Comparison of ENCODE assay signal across 8 cellular contexts in the genomic region with DNA sequence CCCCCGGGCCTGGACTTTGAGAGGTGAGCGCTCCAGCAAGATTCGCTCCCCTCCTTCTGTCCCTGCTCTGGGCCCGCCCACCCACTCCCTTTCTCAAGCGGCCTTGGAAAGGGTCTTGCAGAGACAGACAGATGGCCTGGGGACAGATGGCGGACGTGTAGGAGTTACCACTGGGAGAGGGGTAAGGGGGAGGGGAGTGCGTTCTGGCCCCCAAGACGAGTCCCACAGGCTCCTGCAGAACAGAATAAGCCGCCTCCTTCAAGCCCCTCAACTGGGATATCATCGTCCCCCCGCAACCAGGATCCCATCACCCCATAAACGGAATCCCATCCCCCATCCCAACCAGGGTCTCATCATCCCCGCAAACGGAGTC. TPM values are rescaled to one million over a fixed set of nuclear protein-coding genes. Genes with fewer than 3 reads are reported as not detected.
A peak's percentile ranks its signal among the peaks of the same experiment; 100 is the strongest.
DNase-seq lines count a peak whose midpoint lies in the region; ATAC-seq, FAIRE-seq and TF ChIP-seq lines count a peak whose summit lies in the region.

No MANE protein-coding gene starts in this region.

- no peak overlapping the region for H3K9ac ChIP-seq in H9 (ENCODE audit: extremely low read depth, insufficient read length, low read length)
- peak overlapping the region; percentile 52 for H3K9ac ChIP-seq in SU-DHL-6 (ENCODE audit: low read length)
- peak overlapping the region; percentile 37 to 80 (median 72) for H3K9ac ChIP-seq in skeletal muscle tissue (ENCODE audit: low read depth in 1 of 3, low read length in 3 of 3)

- peaks cover 13% of the 10 kb centered on the region for H3K23me2 ChIP-seq in H9 (ENCODE audit: insufficient read length, low read depth, low read length, poor library complexity, severe bottlenecking)

- H3K4me1 ChIP-seq in H9 (ENCODE audit: insufficient read depth, low read length) = no peaks in the 10 kb centered on the region
- H3K4me1 ChIP-seq in hepatocyte (ENCODE audit: insufficient read depth) = peaks cover 18% of the 10 kb centered on the region
- H3K4me1 ChIP-seq in skeletal muscle tissue (ENCODE audit: control insufficient read depth in 3 of 3, insufficient read depth in 3 of 3, low read length in 3 of 3) = peaks cover 26 to 40% (median 29%) of the 10 kb centered on the region in 3 donors

- no peak overlapping the region for H4K8ac ChIP-seq in H9 (replicated peaks; ENCODE audit: insufficient read length, low read depth, low read length)

- H3F3A ChIP-seq in SU-DHL-6 (ENCODE audit: insufficient read depth) = peaks cover 10% of the 10 kb centered on the region; the same call in 1 of the 2 replicates

- H3K4me3 ChIP-seq in SU-DHL-6 (ENCODE audit: insufficient read depth, low read length, poor library complexity, severe bottlenecking) (peak overlapping the region; percentile 43), hepatocyte (peak overlapping the region; percentile 88), skeletal muscle tissue (ENCODE audit: low read length in 3 of 3) (peak overlapping the region; percentile 60 to 66 (median 63))

- no peaks in the 10 kb centered on the region for H3K79me1 ChIP-seq in H9 (ENCODE audit: insufficient read depth, low read depth, low read length, poor library complexity, severe bottlenecking)

- H3K27ac ChIP-seq in H9 (ENCODE audit: insufficient read length, low read depth, low read length) (no peak overlapping the region), SU-DHL-6 (ENCODE audit: low read depth, low read length) (no peak overlapping the region), hepatocyte (no peak overlapping the region), skeletal muscle tissue (ENCODE audit: low read depth, low read length) (no peak overlapping the region)

- H3K9me3 ChIP-seq in H9 (ENCODE audit: control insufficient read depth, low read depth, low read length) = no peaks in the 10 kb centered on the region
- no peaks in the 10 kb centered on the region for H3K9me3 ChIP-seq in SU-DHL-6 (ENCODE audit: insufficient read depth, low read length)
- no peaks in the 10 kb centered on the region for H3K9me3 ChIP-seq in hepatocyte (ENCODE audit: low read depth)
- no peaks in the 10 kb centered on the region for H3K9me3 ChIP-seq in skeletal muscle tissue (ENCODE audit: control insufficient read depth in 3 of 3, low read length in 3 of 3)

- H3K79me2 ChIP-seq in H9 (ENCODE audit: insufficient read depth, low read length) = no peaks in the 10 kb centered on the region
- H3K79me2 ChIP-seq in SU-DHL-6 (ENCODE audit: insufficient read depth, low read length) = peaks cover 13% of the 10 kb centered on the region; the same call in 1 of the 2 replicates
- peaks cover 13% of the 10 kb centered on the region for H3K79me2 ChIP-seq in hepatocyte

- H2AK5ac ChIP-seq in H9 (ENCODE audit: insufficient read length, low read length) = no peak overlapping the region

- H4K91ac ChIP-seq in H9 (ENCODE audit: insufficient read length, low read depth, low read length) = no peak overlapping the region

- no peak overlapping the region for H2BK12ac ChIP-seq in H9 (ENCODE audit: insufficient read length, low read depth, low read length)

- DNase-seq in H9 (no peak), hepatocyte (ENCODE audit: low spot score) (no peak), GM12891 (ENCODE audit: insufficient read length, low spot score) (no peak), cerebellum (ENCODE audit: low spot score) (no peak), NCI-H1436 treated with DMSO at 0.1 percent for 48 hours (lab: John Stamatoyannopoulos, UW) (no peak)

- no peak overlapping the region for H3T11ph ChIP-seq in H9 (ENCODE audit: low read length)

- H3K4me1 Mint-ChIP-seq in H9 = peaks cover 10 to 17% of the 10 kb centered on the region in 2 experiments

- no peak overlapping the region for H2BK5ac ChIP-seq in H9 (ENCODE audit: insufficient read length, low read length)

- H3K9me3 Mint-ChIP-seq in H9 = peaks cover 0 to 3% of the 10 kb centered on the region in 2 experiments; a peak in 2 of 5 replicates

- TF ChIP-seq POLR2A in GM12891 (IDR thresholded peaks at IDR 0.05; ENCODE audit: low read depth, low read length) = no peak

- no peak overlapping the region for H2BK120ac ChIP-seq in H9 (ENCODE audit: low read depth, low read length, poor library complexity, severe bottlenecking)

- FAIRE-seq in GM12891 (lab: Jason Lieb, UNC) = no peak

- no peaks in the 10 kb centered on the region for H3K9me2 ChIP-seq in SU-DHL-6 (replicated peaks; ENCODE audit: insufficient read depth, low read length)
- no peaks in the 10 kb centered on the region for H3K9me2 ChIP-seq in hepatocyte (replicated peaks; ENCODE audit: insufficient read depth)

- no peak overlapping the region for H4K5ac ChIP-seq in H9 (ENCODE audit: insufficient read length, low read depth, low read length)

- TF ChIP-seq CTCF in H9 (conservative IDR thresholded peaks at IDR 0.05) (no peak), SU-DHL-6 (IDR thresholded peaks at IDR 0.05; ENCODE audit: insufficient read depth, low read length, poor library complexity, severe bottlenecking) (no peak), hepatocyte (IDR thresholded peaks at IDR 0.05; ENCODE audit: poor library complexity) (no peak)

- H2AFZ ChIP-seq in H9 (ENCODE audit: low read length) (no peak overlapping the region), SU-DHL-6 (ENCODE audit: low read depth, low read length, severe bottlenecking) (peak overlapping the region; percentile 93), hepatocyte (peak overlapping the region; percentile 97)

- WGBS in H9 (ENCODE audit: extremely low coverage, insufficient read length, low lambda C conversion rate) = no CpG with 5 or more reads among the region's 15 CpGs
- 33% methylated on average over 6 of the region's 15 CpGs for WGBS in hepatocyte (ENCODE audit: low lambda C conversion rate, missing lambda C conversion rate)

- no peaks in the 10 kb centered on the region for H3K36me3 Mint-ChIP-seq in H9 (ENCODE audit: insufficient read depth in 1 of 3, low read depth in 3 of 3)

- no peak overlapping the region for H3K27ac Mint-ChIP-seq in H9

- H4K20me1 ChIP-seq in H9 (ENCODE audit: control insufficient read depth, insufficient read depth, insufficient read length) (no peaks in the 10 kb centered on the region), SU-DHL-6 (ENCODE audit: low read depth, low read length) (no peaks in the 10 kb centered on the region), hepatocyte (ENCODE audit: insufficient read depth, poor library complexity, severe bottlenecking) (no peaks in the 10 kb centered on the region)

- no peaks in the 10 kb centered on the region for H3K27me3 ChIP-seq in H9 (ENCODE audit: insufficient read depth, low read length)
- H3K27me3 ChIP-seq in SU-DHL-6 (ENCODE audit: low read length) = no peaks in the 10 kb centered on the region
- H3K27me3 ChIP-seq in hepatocyte = no peaks in the 10 kb centered on the region
- no peaks in the 10 kb centered on the region for H3K27me3 ChIP-seq in skeletal muscle tissue (ENCODE audit: control insufficient read depth in 3 of 3, insufficient read depth in 3 of 3, low read length in 3 of 3)

- no peak overlapping the region for H3K18ac ChIP-seq in H9 (ENCODE audit: insufficient read length, low read depth, low read length)

- H3K4me3 Mint-ChIP-seq in H9 = peak overlapping the region; percentile 55 to 74

- ATAC-seq in GM21526 (IDR thresholded peaks at IDR 0.05; ENCODE audit: low FRiP score, unreplicated experiment) = no peak

- H3K4ac ChIP-seq in H9 (ENCODE audit: low read depth, low read length) = no peak overlapping the region

- H3K4me2 ChIP-seq in H9 (ENCODE audit: insufficient read depth, insufficient read length, low read length) (peak overlapping the region; percentile 34), SU-DHL-6 (ENCODE audit: low read depth, low read length, poor library complexity, severe bottlenecking) (peak overlapping the region; percentile 68), hepatocyte (peak overlapping the region; percentile 99)

- peaks cover 38% of the 10 kb centered on the region for H3K27me3 Mint-ChIP-seq in H9 (ENCODE audit: low read depth)

- no peak overlapping the region for H3K56ac ChIP-seq in H9 (ENCODE audit: insufficient read length, low read depth, low read length)

- no peak overlapping the region for H3K23ac ChIP-seq in H9 (ENCODE audit: insufficient read length, low read depth, low read length)

- no peaks in the 10 kb centered on the region for H3K36me3 ChIP-seq in SU-DHL-6 (ENCODE audit: low read length)
- no peaks in the 10 kb centered on the region for H3K36me3 ChIP-seq in hepatocyte (replicated peaks; ENCODE audit: insufficient read depth, low read depth)
- no peaks in the 10 kb centered on the region for H3K36me3 ChIP-seq in skeletal muscle tissue (ENCODE audit: control insufficient read depth in 3 of 3, insufficient read depth in 3 of 3, low read length in 3 of 3)

- no peak overlapping the region for H2BK20ac ChIP-seq in H9 (ENCODE audit: low read depth, low read length, poor library complexity, severe bottlenecking)

- no peak overlapping the region for H2BK15ac ChIP-seq in H9 (ENCODE audit: low read depth, low read length)

- no peak overlapping the region for H3K14ac ChIP-seq in H9 (ENCODE audit: insufficient read depth, low read length)

TF ChIP-seq in GM12891, 5 proteins besides CTCF, POLR2A, EP300 and RAD21:
- TF ChIP-seq TAF1 (IDR thresholded peaks at IDR 0.05; ENCODE audit: low read depth, low read length) (no peak), PAX5 (IDR thresholded peaks at IDR 0.05; ENCODE audit: insufficient read depth, low read length, severe bottlenecking) (no peak), SPI1 (IDR thresholded peaks at IDR 0.05; ENCODE audit: low read depth, low read length) (no peak)
TF ChIP-seq in GM12891: peak in this region for 0.

RNA-seq across cellular contexts. Expression of a gene that starts 3.6 kb away (rescaled TPM):
- 3.5 and 4.2 TPM in 2 replicates for total RNA-seq in H9 (2021)
- 10.0 and 13.6 TPM in 2 replicates for total RNA-seq in hepatocyte
- 8.7 and 14.3 TPM in 2 replicates for polyA plus RNA-seq in hepatocyte
- 5.7 TPM for total RNA-seq in skeletal muscle tissue
- 9.2 TPM for polyA plus RNA-seq in GM12891 (2012; ENCODE audit: low read depth, missing spikeins)
- total RNA-seq in cerebellum = 4.4 TPM

RNA-seq across cellular contexts. Expression of a gene that starts 34.4 kb away (rescaled TPM):
- total RNA-seq in H9 (2021) = 43.4 and 47.0 TPM in 2 replicates
- total RNA-seq in hepatocyte = 125 and 158 TPM in 2 replicates
- 365 and 405 TPM in 2 replicates for polyA plus RNA-seq in hepatocyte
- 44.4 TPM for total RNA-seq in skeletal muscle tissue
- 85.7 TPM for polyA plus RNA-seq in GM12891 (2012; ENCODE audit: low read depth, missing spikeins)
- total RNA-seq in cerebellum = 26.2 TPM

Comparison
In these comparisons a context has a peak if more than half of its experiments do, and no peak if none do; other contexts are left out.
1. H3K4me2 ChIP-seq: peak in every context shown above with its lines; median percentile 99 in hepatocyte; 68 in SU-DHL-6; 34 in H9.